Comparison of ENCODE assay signal across 21 cellular contexts in the genomic region with DNA sequence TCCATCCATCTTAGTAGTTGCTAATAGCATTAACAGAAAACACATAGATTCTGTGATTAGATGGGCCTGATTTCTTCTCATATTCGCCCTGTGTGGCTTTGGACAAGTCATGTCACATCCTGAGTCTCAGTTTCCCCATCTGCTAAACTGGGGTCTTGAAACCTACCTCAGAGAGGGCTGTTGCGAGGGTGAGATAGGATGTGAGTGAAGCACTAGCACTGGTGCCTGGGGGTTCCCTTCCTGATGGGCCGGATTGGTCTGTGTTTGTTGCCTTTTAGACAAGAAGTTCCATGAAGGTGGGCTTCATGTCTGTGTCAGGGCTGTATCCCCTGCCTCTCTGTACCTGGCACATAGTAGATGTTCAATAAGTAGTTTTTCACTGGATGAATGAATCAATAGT. TPM values are rescaled to one million over a fixed set of nuclear protein-coding genes. Genes with fewer than 3 reads are reported as not detected.
DNase-seq lines count a peak whose midpoint lies in the region; ATAC-seq and TF ChIP-seq lines count a peak whose summit lies in the region.
"Had no signal": no experiment of that assay in that cellular context is flagged by ENCODE, and none has a peak within 500 bp of the region (broad histone marks: within the 10 kb centered on the region; RNA-seq: fewer than 3 reads in every experiment).

No MANE protein-coding gene starts in this region.

- in situ Hi-C loops in G401 (cut with HindIII; ENCODE audit: low sequenced_read_pairs): no loop called here

- H3K4me3 Mint-ChIP-seq in activated naive CD4-positive, alpha-beta T cell treated with anti-CD3 and anti-CD28 coated beads, Interleukin-2, amount 10 ng/mL, durations not matched to agents 7 days and 5 days: no peak overlapping the region
- H3K4me3 Mint-ChIP-seq in activated naive CD4-positive, alpha-beta T cell treated with anti-CD3 and anti-CD28 coated beads for 36 hours: no peak overlapping the region
- no peak overlapping the region for H3K4me3 Mint-ChIP-seq in osteocyte (ENCODE audit: unreplicated experiment)
- H3K4me3 Mint-ChIP-seq: B cell; CD8-positive, alpha-beta T cell had no signal

- H3K27ac Mint-ChIP-seq in activated naive CD4-positive, alpha-beta T cell treated with anti-CD3 and anti-CD28 coated beads, Interleukin-2, amount 10 ng/mL, durations not matched to agents 7 days and 5 days: peak overlapping the region; percentile 12
- no peak overlapping the region for H3K27ac Mint-ChIP-seq in activated naive CD4-positive, alpha-beta T cell treated with anti-CD3 and anti-CD28 coated beads for 36 hours
- no peak overlapping the region for H3K27ac Mint-ChIP-seq in osteocyte (ENCODE audit: unreplicated experiment)
- H3K27ac Mint-ChIP-seq: B cell; CD4-positive, alpha-beta T cell; CD8-positive, alpha-beta T cell had no signal

- DNase-seq in activated naive CD4-positive, alpha-beta T cell treated with anti-CD3 and anti-CD28 coated beads, Interleukin-2, amount 10 ng/mL, durations not matched to agents 7 days and 5 days: no peak
- no peak for DNase-seq in activated naive CD4-positive, alpha-beta T cell treated with anti-CD3 and anti-CD28 coated beads for 36 hours
- peak; percentile 12 for DNase-seq in islet precursor cell
- peak; percentile 64 for DNase-seq in osteocyte (ENCODE audit: extremely low spot score, unreplicated experiment)
- no peak for DNase-seq in mucosa of descending colon
- DNase-seq in G401 (ENCODE audit: low spot score): no peak
- DNase-seq: AML-193; Caco-2; Calu3; CD4-positive, alpha-beta T cell; CD8-positive, alpha-beta T cell; DMS79 treated with DMSO at 0.1 percent for 48 hours; GDM1 had no signal

- CTCF ChIA-PET in activated naive CD4-positive, alpha-beta T cell treated with anti-CD3 and anti-CD28 coated beads, Interleukin-2, amount 10 ng/mL, durations not matched to agents 7 days and 5 days (lab: Charles Lee): interaction anchor here (0.8 kb wide), 1 partner anchor 185 kb away, joined by 3 read pairs; no protein-coding TSS in a partner anchor
- CTCF ChIA-PET in activated naive CD4-positive, alpha-beta T cell treated with anti-CD3 and anti-CD28 coated beads for 36 hours (lab: Charles Lee): interaction anchor here (0.6 to 2.4 kb wide), 4 partner anchors 185 to 216 kb away, joined by 3 to 6 read pairs (median 4); no protein-coding TSS in a partner anchor
- CTCF ChIA-PET in HEK293 (lab: Yijun Ruan, JAX): interaction anchor here (1.0 kb wide), 1 partner anchor 32 kb away, joined by 3 read pairs; no protein-coding TSS in a partner anchor

- TF ChIP-seq CTCF in HEK293 (tag by site-specific recombination; IDR thresholded peaks at IDR 0.05) (no peak), osteocyte (IDR thresholded peaks at IDR 0.05) (no peak), mucosa of descending colon (IDR thresholded peaks at IDR 0.05) (no peak)

- intact Hi-C loops in activated naive CD4-positive, alpha-beta T cell treated with anti-CD3 and anti-CD28 coated beads for 36 hours (cut with micrococcal nuclease): no loop called here
- intact Hi-C loops in mucosa of descending colon (cut with DNase I, micrococcal nuclease): loop anchor here in 1 of 2 donors (10.0 kb wide), 1 partner anchor 182 kb away; no protein-coding TSS in a partner anchor

- H3K36me3 Mint-ChIP-seq in activated naive CD4-positive, alpha-beta T cell treated with anti-CD3 and anti-CD28 coated beads, Interleukin-2, amount 10 ng/mL, durations not matched to agents 7 days and 5 days: no peaks in the 10 kb centered on the region
- no peaks in the 10 kb centered on the region for H3K36me3 Mint-ChIP-seq in activated naive CD4-positive, alpha-beta T cell treated with anti-CD3 and anti-CD28 coated beads for 36 hours (ENCODE audit: low read depth)
- H3K36me3 Mint-ChIP-seq in osteocyte (ENCODE audit: unreplicated experiment): no peaks in the 10 kb centered on the region
- H3K36me3 Mint-ChIP-seq: CD8-positive, alpha-beta T cell had no signal

- H3K9me3 Mint-ChIP-seq in activated naive CD4-positive, alpha-beta T cell treated with anti-CD3 and anti-CD28 coated beads, Interleukin-2, amount 10 ng/mL, durations not matched to agents 7 days and 5 days: no peaks in the 10 kb centered on the region
- H3K9me3 Mint-ChIP-seq in activated naive CD4-positive, alpha-beta T cell treated with anti-CD3 and anti-CD28 coated beads for 36 hours: no peaks in the 10 kb centered on the region
- no peaks in the 10 kb centered on the region for H3K9me3 Mint-ChIP-seq in osteocyte (ENCODE audit: unreplicated experiment)
- H3K9me3 Mint-ChIP-seq: CD4-positive, alpha-beta T cell; CD8-positive, alpha-beta T cell had no signal

- no peaks in the 10 kb centered on the region; the same call in 1 of the 2 replicates for H3K4me1 ChIP-seq in HEK293 (ENCODE audit: control insufficient read depth, insufficient read depth, low read length)
- H3K4me1 ChIP-seq in mucosa of descending colon (ENCODE audit: low read depth): peaks cover 7% of the 10 kb centered on the region

- H3K9me3 ChIP-seq in HEK293 (ENCODE audit: control insufficient read depth, insufficient read depth, low read depth, low read length): no peaks in the 10 kb centered on the region
- no peaks in the 10 kb centered on the region for H3K9me3 ChIP-seq in mucosa of descending colon
- H3K9me3 ChIP-seq: A549; BLaER1 treated with 17β-estradiol and CSF1 and Interleukin-3, amounts not matched to agents 10 nM and 100 nM; Caco-2 had no signal

- POLR2A ChIA-PET in HEK293 (lab: Yijun Ruan, JAX): interaction anchor here (0.5 kb wide), 1 partner anchor 65 kb away, joined by 5 read pairs; no protein-coding TSS in a partner anchor

- H3K4me1 Mint-ChIP-seq in activated naive CD4-positive, alpha-beta T cell treated with anti-CD3 and anti-CD28 coated beads, Interleukin-2, amount 10 ng/mL, durations not matched to agents 7 days and 5 days: peaks cover 35% of the 10 kb centered on the region
- peaks cover 30% of the 10 kb centered on the region for H3K4me1 Mint-ChIP-seq in activated naive CD4-positive, alpha-beta T cell treated with anti-CD3 and anti-CD28 coated beads for 36 hours (ENCODE audit: low read depth)
- H3K4me1 Mint-ChIP-seq in osteocyte (ENCODE audit: unreplicated experiment): peaks cover 8% of the 10 kb centered on the region

- no peak for ATAC-seq in mucosa of descending colon
- no peak for ATAC-seq in GM19035 (IDR thresholded peaks at IDR 0.05; ENCODE audit: unreplicated experiment)
- ATAC-seq: A549; CD8-positive, alpha-beta T cell; GM12878 had no signal

- no peaks in the 10 kb centered on the region for H3K36me3 ChIP-seq in HEK293 (ENCODE audit: control insufficient read depth in 2 of 2, insufficient read depth in 1 of 2, low read length in 2 of 2)
- no peaks in the 10 kb centered on the region for H3K36me3 ChIP-seq in mucosa of descending colon (ENCODE audit: low read depth)
- H3K36me3 ChIP-seq: BLaER1 treated with 17β-estradiol and CSF1 and Interleukin-3, amounts not matched to agents 10 nM and 100 nM had no signal

- H3K4me3 ChIP-seq in HEK293 (ENCODE audit: low read depth, low read length) (no peak overlapping the region), mucosa of descending colon (no peak overlapping the region)
- H3K4me3 ChIP-seq: A549; BLaER1 treated with 17β-estradiol and CSF1 and Interleukin-3, amounts not matched to agents 10 nM and 100 nM; GM12878 had no signal

- H3K27me3 Mint-ChIP-seq in activated naive CD4-positive, alpha-beta T cell treated with anti-CD3 and anti-CD28 coated beads, Interleukin-2, amount 10 ng/mL, durations not matched to agents 7 days and 5 days: peaks cover 62% of the 10 kb centered on the region
- H3K27me3 Mint-ChIP-seq in activated naive CD4-positive, alpha-beta T cell treated with anti-CD3 and anti-CD28 coated beads for 36 hours (ENCODE audit: low read depth): peaks cover 1% of the 10 kb centered on the region
- peaks cover 52% of the 10 kb centered on the region for H3K27me3 Mint-ChIP-seq in osteocyte (ENCODE audit: unreplicated experiment)
- H3K27me3 Mint-ChIP-seq: CD4-positive, alpha-beta T cell had no signal

- no peak overlapping the region for H3K27ac ChIP-seq in HEK293 (ENCODE audit: extremely low read depth, low read depth, low read length)
- H3K27ac ChIP-seq: 22Rv1; A549; BLaER1 treated with 17β-estradiol and CSF1 and Interleukin-3, amounts not matched to agents 10 nM and 100 nM; C4-2B had no signal

TF ChIP-seq in HEK293, 187 proteins besides CTCF, POLR2A, EP300 and RAD21:
- TF ChIP-seq, protein P1, sequence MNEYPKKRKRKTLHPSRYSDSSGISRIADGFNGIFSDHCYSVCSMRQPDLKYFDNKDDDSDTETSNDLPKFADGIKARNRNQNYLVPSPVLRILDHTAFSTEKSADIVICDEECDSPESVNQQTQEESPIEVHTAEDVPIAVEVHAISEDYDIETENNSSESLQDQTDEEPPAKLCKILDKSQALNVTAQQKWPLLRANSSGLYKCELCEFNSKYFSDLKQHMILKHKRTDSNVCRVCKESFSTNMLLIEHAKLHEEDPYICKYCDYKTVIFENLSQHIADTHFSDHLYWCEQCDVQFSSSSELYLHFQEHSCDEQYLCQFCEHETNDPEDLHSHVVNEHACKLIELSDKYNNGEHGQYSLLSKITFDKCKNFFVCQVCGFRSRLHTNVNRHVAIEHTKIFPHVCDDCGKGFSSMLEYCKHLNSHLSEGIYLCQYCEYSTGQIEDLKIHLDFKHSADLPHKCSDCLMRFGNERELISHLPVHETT (tag by site-specific recombination; IDR thresholded peaks at IDR 0.05): no peak
- TF ChIP-seq ZNF664 (tag by site-specific recombination; IDR thresholded peaks at IDR 0.05): peak; percentile 65
TF ChIP-seq in HEK293: peak in this region for 1.

RNA-seq across cellular contexts. Expression of a gene that starts 3.5 kb away (rescaled TPM):
- 1 to 10 TPM; 4.9 to 6.3 TPM for total RNA-seq in activated naive CD4-positive, alpha-beta T cell treated with anti-CD3 and anti-CD28 coated beads for 36 hours
- total RNA-seq in osteocyte: 64.7 and 73.3 TPM in 2 replicates
- 10 to 100 TPM in 1 of 3 donors, 1 to 10 TPM in 2; 2.5 to 22.0 (median 6.1) TPM for total RNA-seq in mucosa of descending colon
- total RNA-seq in G401 (2014; rRNA removed; shearing (Covaris generic)): 5.3 and 5.5 TPM in 2 replicates

Comparison
In these comparisons a context has a peak if more than half of its experiments do, and no peak if none do; other contexts are left out.
1. DNase-seq: peak in islet precursor cell (single experiment) and osteocyte (single experiment); none in activated naive CD4-positive, alpha-beta T cell treated with anti-CD3 and anti-CD28 coated beads, Interleukin-2, amount 10 ng/mL, durations not matched to agents 7 days and 5 days (single experiment), activated naive CD4-positive, alpha-beta T cell treated with anti-CD3 and anti-CD28 coated beads for 36 hours (single experiment), mucosa of descending colon (0 of 3) and G401 (single experiment).